ENCODE assay signal across 8 cellular contexts in the genomic region with DNA sequence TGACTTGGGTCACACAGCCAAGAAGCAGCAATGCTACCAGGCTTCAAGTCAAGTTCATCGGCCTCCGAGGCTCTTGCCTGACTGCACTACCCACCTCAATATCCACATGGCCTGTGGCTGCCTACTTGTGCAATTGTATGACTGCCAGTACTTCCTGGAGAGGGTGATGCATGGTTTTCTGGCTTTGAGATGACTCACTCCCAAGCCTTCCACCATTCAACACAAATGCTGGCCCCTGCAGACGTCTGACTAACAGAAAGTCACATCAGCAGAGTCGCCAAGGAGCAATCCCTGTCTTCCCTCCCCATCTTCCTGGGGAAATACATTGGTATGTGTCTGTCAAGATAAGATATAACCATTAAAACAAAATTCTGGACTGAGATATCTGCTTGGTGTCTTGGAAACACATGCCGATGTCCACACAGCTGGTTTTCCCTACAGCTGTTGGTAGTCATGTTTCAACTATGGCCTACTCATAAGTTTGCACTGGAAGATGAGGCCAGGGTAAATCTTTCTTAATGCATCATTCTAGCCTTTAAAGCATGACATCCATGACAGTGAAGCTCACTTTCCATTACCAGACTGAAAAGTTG.
DNase-seq lines count a peak whose midpoint lies in the region; ATAC-seq, FAIRE-seq and TF ChIP-seq lines count a peak whose summit lies in the region.

No MANE protein-coding gene starts in this region.

- peak overlapping the region; percentile 21; the same call in 1 of the 2 replicates for H3K27ac ChIP-seq in SJSA1
- no peak overlapping the region for H3K27ac ChIP-seq in pancreas

- WGBS in pancreas, 2 donors = 87 to 90% methylated on average over 5 of the region's 5 CpGs

- H3K36me3 ChIP-seq in SJSA1 = no peaks in the 10 kb centered on the region
- no peaks in the 10 kb centered on the region for H3K36me3 ChIP-seq in pancreas

- peak in 3 of 4 donors; percentile 63 to 84 (median 71) for ATAC-seq in pancreas
- ATAC-seq in GM21447 (IDR thresholded peaks at IDR 0.05; ENCODE audit: unreplicated experiment) = no peak

- TF ChIP-seq CTCF in choroid plexus epithelial cell (conservative IDR thresholded peaks at IDR 0.05; ENCODE audit: low read depth, low read length) (no peak), pancreas (IDR thresholded peaks at IDR 0.05) (no peak)

- FAIRE-seq in pancreas (lab: Jason Lieb, UNC) = no peak

- DNase-seq in GF-D8 (lab: John Stamatoyannopoulos, UW) (peak; percentile 52), SJSA1 (ENCODE audit: low read depth in 1 of 2, low spot score in 2 of 2) (peak; percentile 63 to 75), choroid plexus epithelial cell (ENCODE audit: low read depth) (peak; percentile 97), pancreas (no peak), NCI-H526 treated with DMSO at 0.1 percent for 48 hours (lab: John Stamatoyannopoulos, UW) (no peak), middle frontal gyrus (ENCODE audit: extremely low spot score, low spot score) (no peak), NCI-H187 (lab: John Stamatoyannopoulos, UW) (no peak)

- peaks cover 12% of the 10 kb centered on the region for H3K4me1 ChIP-seq in SJSA1 (replicated peaks)
- H3K4me1 ChIP-seq in pancreas = no peaks in the 10 kb centered on the region

- intact Hi-C loops in pancreas (cut with DNase I) = loop anchor here in 2 of 3 donors (5.0 to 10.0 kb wide), 2 partner anchors 166 to 174 kb away; no protein-coding TSS in a partner anchor

- H3K27me3 ChIP-seq in SJSA1 (replicated peaks) (no peaks in the 10 kb centered on the region), pancreas (no peaks in the 10 kb centered on the region)

- H3K9me3 ChIP-seq in SJSA1 (replicated peaks) = no peaks in the 10 kb centered on the region
- no peaks in the 10 kb centered on the region for H3K9me3 ChIP-seq in pancreas

- H3K4me3 ChIP-seq in SJSA1 (no peak overlapping the region), choroid plexus epithelial cell (ENCODE audit: low read depth, low read length) (no peak overlapping the region), pancreas (no peak overlapping the region)

Comparison
In these comparisons a context has a peak if more than half of its experiments do, and no peak if none do; other contexts are left out.
1. DNase-seq: peak in GF-D8 (single experiment), SJSA1 (2 of 2) and choroid plexus epithelial cell (single experiment); none in pancreas (0 of 6), NCI-H526 treated with DMSO at 0.1 percent for 48 hours (single experiment), middle frontal gyrus (single experiment) and NCI-H187 (0 of 2).